32 cellular contexts compared by ENCODE assay signal in genomic region chr3:94401466-94401865, GRCh38.
"Had no signal": no experiment of that assay in that cellular context is flagged by ENCODE, and none has a peak within 500 bp of the region (broad histone marks: within the 10 kb centered on the region; RNA-seq: fewer than 3 reads in every experiment).

No MANE protein-coding gene starts in this region.

- H3K4me3 ChIP-seq: MG63 had no signal

- H3K9me3 ChIP-seq: MG63 had no signal

- H3K36me3 ChIP-seq: MG63 had no signal

- DNase-seq: Karpas-422, Kasumi-1, MM.1S, MV-4-11, NCI-H1048, NCI-H1092, NCI-H1092 treated with DMSO at 0.1 percent for 48 hours, NCI-H1105, NCI-H1105 treated with DMSO at 0.1 percent for 48 hours, NCI-H1417, NCI-H1417 treated with DMSO at 0.1 percent for 48 hours, NCI-H1436, NCI-H1436 treated with DMSO at 0.1 percent for 48 hours, NCI-H146, NCI-H1694, NCI-H1694 treated with DMSO at 0.1 percent for 48 hours, NCI-H187, NCI-H187 treated with DMSO at 0.1 percent for 48 hours, NCI-H1930, NCI-H2029, NCI-H2029 treated with DMSO at 0.1 percent for 48 hours, NCI-H2081, NCI-H2081 treated with DMSO at 0.1 percent for 48 hours, NCI-H2107, NCI-H2171, NCI-H2171 treated with DMSO at 0.1 percent for 48 hours, NCI-H2227 treated with DMSO at 0.1 percent for 48 hours, NCI-H226, NCI-H345, NCI-H510A, NCI-H510A treated with DMSO at 0.1 percent for 48 hours had no signal
